ENCODE assay signal across 19 cellular contexts in the genomic region with DNA sequence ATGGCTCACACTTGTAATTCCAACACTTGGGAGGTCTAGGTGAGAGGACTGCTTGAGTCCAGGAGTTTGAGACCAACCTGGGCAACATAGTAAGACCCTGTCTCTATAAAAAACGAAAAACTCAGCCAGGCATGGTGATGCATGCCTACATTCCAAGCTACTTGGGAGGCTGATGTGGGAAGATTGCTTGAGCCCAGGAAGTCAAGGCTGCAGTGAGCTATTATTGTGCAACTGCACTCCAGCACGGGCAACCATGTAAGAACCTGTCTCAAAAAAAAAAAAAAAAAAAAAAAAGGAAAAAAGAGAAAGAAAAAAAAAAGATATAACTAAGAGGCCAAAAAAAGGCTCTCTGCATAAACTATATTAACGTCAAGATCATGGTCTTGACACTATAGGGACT.
"Had no signal": no experiment of that assay in that cellular context is flagged by ENCODE, and none has a peak within 500 bp of the region (broad histone marks: within the 10 kb centered on the region; RNA-seq: fewer than 3 reads in every experiment).

No MANE protein-coding gene starts in this region.

- H3K27me3 ChIP-seq: esophagus muscularis mucosa, heart left ventricle, left lung, sigmoid colon, upper lobe of left lung had no signal

- H3K9me3 ChIP-seq: esophagus muscularis mucosa, left lung, lower lobe of right lung, sigmoid colon, upper lobe of left lung had no signal

- H3K4me3 ChIP-seq: esophagus muscularis mucosa, heart left ventricle, left lung, lower lobe of right lung, sigmoid colon, skin epidermis, upper lobe of left lung had no signal

- H3K4me1 ChIP-seq: esophagus muscularis mucosa, left lung, lower lobe of right lung, sigmoid colon had no signal

- ATAC-seq: heart left ventricle; left lung; lower lobe of right lung; natural killer cell; stimulated activated naive B cell treated with anti-CD40 and anti-IgM and Interleukin-4, amounts not matched to agents 10 μg/mL and 1 μg/mL and 100 μg/mL, for 72 hours; stimulated activated naive CD8-positive, alpha-beta T cell treated with anti-CD3 and anti-CD28 coated beads, Interleukin-15, amount 100 ng/mL, for 72 hours had no signal

- H3K27ac ChIP-seq: epithelial cell of prostate, esophagus muscularis mucosa, left lung, lower lobe of right lung, sigmoid colon, skin epidermis, upper lobe of left lung had no signal

- DNase-seq: central memory CD4-positive, alpha-beta T cell; effector memory CD4-positive, alpha-beta T cell; foreskin melanocyte; heart left ventricle; hippocampal formation; islet precursor cell; left lung; lower lobe of right lung; natural killer cell; posterior cingulate gyrus; sigmoid colon; stimulated activated CD4-positive, alpha-beta T cell treated with anti-CD3 and anti-CD28 coated beads, Interleukin-2, amount 100 ng/mL, for 24 hours; stimulated activated CD4-positive, alpha-beta T cell treated with anti-CD3 and anti-CD28 coated beads, Interleukin-4, amount 100 ng/mL, for 4 hours; stimulated activated naive B cell treated with anti-CD40 and anti-IgM and Interleukin-4, amounts not matched to agents 10 μg/mL and 1 μg/mL and 100 μg/mL, for 72 hours; stimulated activated naive CD8-positive, alpha-beta T cell treated with anti-CD3 and anti-CD28 coated beads, Interleukin-15, amount 100 ng/mL, for 72 hours; upper lobe of left lung had no signal
